15 cellular contexts compared by ENCODE assay signal in genomic region chr18:13477147-13477683, GRCh38.
DNase-seq lines count a peak whose midpoint lies in the region; ATAC-seq, FAIRE-seq and TF ChIP-seq lines count a peak whose summit lies in the region.
"Had no signal": no experiment of that assay in that cellular context is flagged by ENCODE, and none has a peak within 500 bp of the region (broad histone marks: within the 10 kb centered on the region; RNA-seq: fewer than 3 reads in every experiment).

No MANE protein-coding gene starts in this region.

- TF ChIP-seq POLR2A in H54 (IDR thresholded peaks at IDR 0.05; ENCODE audit: low read depth, low read length), result no peak

- H3K4me3 ChIP-seq in right atrium auricular region (no peak overlapping the region), aorta (ENCODE audit: low read length in 2 of 2) (no peak overlapping the region)
- H3K4me3 ChIP-seq: GM23248 had no signal

- H3K27me3 ChIP-seq in right atrium auricular region (no peaks in the 10 kb centered on the region), aorta (ENCODE audit: control insufficient read depth in 1 of 2, insufficient read depth in 2 of 2, low read length in 1 of 2) (no peaks in the 10 kb centered on the region)

- peak overlapping the region; percentile 29 for H3K27ac Mint-ChIP-seq in T-helper 17 cell

- H3K9me3 ChIP-seq in right atrium auricular region, result no peaks in the 10 kb centered on the region
- H3K9me3 ChIP-seq in T-helper 17 cell (ENCODE audit: control insufficient read depth, low read length, poor library complexity, severe bottlenecking), result no peaks in the 10 kb centered on the region
- no peaks in the 10 kb centered on the region for H3K9me3 ChIP-seq in aorta (ENCODE audit: control insufficient read depth, low read length)

- in situ Hi-C loops in G401 (cut with HindIII; ENCODE audit: low sequenced_read_pairs), result no loop called here

- H3K27ac ChIP-seq in right atrium auricular region, result no peak overlapping the region
- no peak overlapping the region for H3K27ac ChIP-seq in aorta (ENCODE audit: low read depth in 1 of 2, low read length in 2 of 2)
- H3K27ac ChIP-seq: GM23248 had no signal

- no peak for TF ChIP-seq CTCF in right atrium auricular region (IDR thresholded peaks at IDR 0.05)

- intact Hi-C loops in Right ventricle myocardium inferior (cut with DNase I), result no loop called here
- intact Hi-C loops in aorta (cut with DNase I), result no loop called here

- no peak for FAIRE-seq in H54 (lab: Jason Lieb, UNC)
- FAIRE-seq: G401.6, GM12892 had no signal

- no peaks in the 10 kb centered on the region for H3K36me3 ChIP-seq in right atrium auricular region
- H3K36me3 ChIP-seq in aorta (ENCODE audit: control insufficient read depth in 1 of 2, insufficient read depth in 2 of 2, low read length in 1 of 2), result no peaks in the 10 kb centered on the region

- H3K36me3 Mint-ChIP-seq in T-helper 17 cell (ENCODE audit: low read depth), result peaks cover 8% of the 10 kb centered on the region

- peak; percentile 33 for ATAC-seq in Right ventricle myocardium inferior
- no peak for ATAC-seq in T-helper 17 cell
- ATAC-seq in aorta (ENCODE audit: low FRiP score), result no peak
- ATAC-seq in HG03196 (IDR thresholded peaks at IDR 0.05; ENCODE audit: unreplicated experiment), result no peak
- ATAC-seq: PC-3, SK-N-SH treated with all-trans-retinoic acid at 6 μM for 48 hours had no signal

- WGBS in aorta, 2 donors, result 77 to 84% methylated on average over 6 of the region's 6 CpGs

- no peaks in the 10 kb centered on the region for H3K27me3 Mint-ChIP-seq in T-helper 17 cell

- H3K4me1 ChIP-seq in right atrium auricular region, result peaks cover 0 to 10% of the 10 kb centered on the region in 2 donors
- H3K4me1 ChIP-seq in aorta (ENCODE audit: control insufficient read depth in 1 of 2, insufficient read depth in 2 of 2, low read length in 2 of 2), result peaks cover 0 to 4% of the 10 kb centered on the region in 2 donors

- peaks cover 18% of the 10 kb centered on the region for H3K4me1 Mint-ChIP-seq in T-helper 17 cell

- H3K4me3 Mint-ChIP-seq in T-helper 17 cell, result no peak overlapping the region

- DNase-seq in Right ventricle myocardium inferior (ENCODE audit: missing footprints), result no peak
- no peak for DNase-seq in right atrium auricular region (ENCODE audit: low spot score)
- peak; percentile 51 for DNase-seq in G401 (ENCODE audit: low spot score)
- no peak for DNase-seq in T-helper 17 cell
- DNase-seq in aorta, result peak; percentile 21 to 42
- no peak for DNase-seq in H54 (ENCODE audit: insufficient read length, low spot score)
- DNase-seq: GM23248, MV-4-11, NCI-H1436 treated with DMSO at 0.1 percent for 48 hours, NCI-H524, PC-3 had no signal

Comparison
In these comparisons a context has a peak if more than half of its experiments do, and no peak if none do; other contexts are left out.
1. DNase-seq: peak in G401 (single experiment) and aorta (2 of 2); none in Right ventricle myocardium inferior (single experiment), right atrium auricular region (single experiment), T-helper 17 cell (0 of 3) and H54 (single experiment).